ENCODE assay signal across 1 cellular context in the genomic region with DNA sequence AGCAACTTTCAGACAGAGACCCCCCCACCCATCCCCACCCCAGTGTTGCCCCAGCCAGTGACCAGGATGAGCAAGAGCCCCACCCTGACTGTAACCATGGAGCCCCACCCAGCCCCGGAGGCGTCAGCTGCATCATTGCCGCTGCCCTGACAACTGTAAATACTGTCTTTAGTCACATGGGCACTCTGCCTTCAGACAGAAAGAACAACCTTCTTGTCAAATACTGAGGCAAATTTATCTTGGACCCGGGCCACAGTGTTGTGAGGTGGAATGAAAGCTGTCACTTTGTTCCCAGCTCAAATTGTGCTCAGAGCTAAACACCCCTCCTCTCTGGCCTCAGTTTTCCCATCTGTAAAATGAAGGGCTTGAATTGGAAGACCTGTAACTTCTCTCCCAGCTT.
A peak's percentile ranks its signal among the peaks of the same experiment; 100 is the strongest.
TF ChIP-seq lines count a peak whose summit lies in the region.

No MANE protein-coding gene starts in this region.

TF ChIP-seq in HepG2, 621 proteins besides CTCF, POLR2A, EP300 and RAD21 (continued from another document):
- TF ChIP-seq, protein P1, sequence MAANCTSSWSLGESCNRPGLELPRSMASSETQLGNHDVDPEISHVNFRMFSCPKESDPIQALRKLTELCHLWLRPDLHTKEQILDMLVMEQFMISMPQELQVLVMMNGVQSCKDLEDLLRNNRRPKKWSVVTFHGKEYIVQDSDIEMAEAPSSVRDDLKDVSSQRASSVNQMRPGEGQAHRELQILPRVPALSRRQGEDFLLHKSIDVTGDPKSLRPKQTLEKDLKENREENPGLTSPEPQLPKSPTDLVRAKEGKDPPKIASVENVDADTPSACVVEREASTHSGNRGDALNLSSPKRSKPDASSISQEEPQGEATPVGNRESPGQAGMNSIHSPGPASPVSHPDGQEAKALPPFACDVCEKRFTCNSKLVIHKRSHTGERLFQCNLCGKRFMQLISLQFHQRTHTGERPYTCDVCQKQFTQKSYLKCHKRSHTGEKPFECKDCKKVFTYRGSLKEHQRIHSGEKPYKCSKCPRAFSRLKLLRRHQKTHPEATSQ (CRISPR knock-in tag; IDR thresholded peaks at IDR 0.05; ENCODE audit: borderline replicate concordance): no peak
- no peak for TF ChIP-seq HOXA5 (CRISPR knock-in tag; IDR thresholded peaks at IDR 0.05)
- TF ChIP-seq FOXA1 (IDR thresholded peaks at IDR 0.05): no peak
- TF ChIP-seq FOXA1 (CRISPR knock-in tag; IDR thresholded peaks at IDR 0.05): peak; percentile 33; the same call in 1 of the 2 replicates
- TF ChIP-seq, protein P2, sequence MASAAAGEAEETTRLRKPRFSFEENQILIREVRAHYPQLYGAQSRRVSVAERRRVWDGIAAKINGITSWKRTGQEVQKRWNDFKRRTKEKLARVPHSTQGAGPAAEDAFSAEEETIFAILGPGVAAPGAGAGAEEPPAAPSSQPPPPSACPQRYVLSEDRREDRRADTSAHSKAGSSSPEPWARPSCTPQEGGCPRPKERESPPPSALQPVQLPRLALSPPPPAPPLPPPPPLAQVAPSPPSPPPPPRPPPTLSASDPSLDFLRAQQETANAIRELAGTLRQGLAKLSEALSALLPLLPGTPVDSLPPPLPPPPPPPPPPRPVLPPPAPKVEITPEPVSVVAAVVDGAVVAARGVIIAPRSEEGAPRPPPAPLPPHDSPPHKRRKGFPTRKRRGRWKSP (CRISPR knock-in tag; IDR thresholded peaks at IDR 0.05): no peak
- no peak for TF ChIP-seq ZZZ3 (CRISPR knock-in tag; IDR thresholded peaks at IDR 0.05; ENCODE audit: borderline replicate concordance)
- TF ChIP-seq ETV6 (CRISPR knock-in tag; conservative IDR thresholded peaks at IDR 0.05): no peak
- TF ChIP-seq ZNF629 (CRISPR knock-in tag; conservative IDR thresholded peaks at IDR 0.05): peak; percentile 63
- no peak for TF ChIP-seq NFRKB (IDR thresholded peaks at IDR 0.05)
- TF ChIP-seq, protein P3, sequence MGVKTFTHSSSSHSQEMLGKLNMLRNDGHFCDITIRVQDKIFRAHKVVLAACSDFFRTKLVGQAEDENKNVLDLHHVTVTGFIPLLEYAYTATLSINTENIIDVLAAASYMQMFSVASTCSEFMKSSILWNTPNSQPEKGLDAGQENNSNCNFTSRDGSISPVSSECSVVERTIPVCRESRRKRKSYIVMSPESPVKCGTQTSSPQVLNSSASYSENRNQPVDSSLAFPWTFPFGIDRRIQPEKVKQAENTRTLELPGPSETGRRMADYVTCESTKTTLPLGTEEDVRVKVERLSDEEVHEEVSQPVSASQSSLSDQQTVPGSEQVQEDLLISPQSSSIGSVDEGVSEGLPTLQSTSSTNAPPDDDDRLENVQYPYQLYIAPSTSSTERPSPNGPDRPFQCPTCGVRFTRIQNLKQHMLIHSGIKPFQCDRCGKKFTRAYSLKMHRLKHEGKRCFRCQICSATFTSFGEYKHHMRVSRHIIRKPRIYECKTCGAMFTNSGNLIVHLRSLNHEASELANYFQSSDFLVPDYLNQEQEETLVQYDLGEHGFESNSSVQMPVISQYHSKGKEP (CRISPR knock-in tag; IDR thresholded peaks at IDR 0.05): no peak
- no peak for TF ChIP-seq CBFB (CRISPR knock-in tag; IDR thresholded peaks at IDR 0.05)
- no peak for TF ChIP-seq NFE2L2 (IDR thresholded peaks at IDR 0.05; ENCODE audit: low read length)
- TF ChIP-seq, protein P4, sequence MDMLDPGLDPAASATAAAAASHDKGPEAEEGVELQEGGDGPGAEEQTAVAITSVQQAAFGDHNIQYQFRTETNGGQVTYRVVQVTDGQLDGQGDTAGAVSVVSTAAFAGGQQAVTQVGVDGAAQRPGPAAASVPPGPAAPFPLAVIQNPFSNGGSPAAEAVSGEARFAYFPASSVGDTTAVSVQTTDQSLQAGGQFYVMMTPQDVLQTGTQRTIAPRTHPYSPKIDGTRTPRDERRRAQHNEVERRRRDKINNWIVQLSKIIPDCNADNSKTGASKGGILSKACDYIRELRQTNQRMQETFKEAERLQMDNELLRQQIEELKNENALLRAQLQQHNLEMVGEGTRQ (IDR thresholded peaks at IDR 0.05; ENCODE audit: low read depth, low read length): peak; percentile 25; the same call in 1 of the 2 replicates
- TF ChIP-seq, protein P4 (CRISPR knock-in tag; IDR thresholded peaks at IDR 0.05; ENCODE audit: borderline replicate concordance): no peak; the same call in 1 of the 2 replicates
